19 cellular contexts compared by ENCODE assay signal in genomic region chr13:110392510-110393233, GRCh38.
DNase-seq lines count a peak whose midpoint lies in the region; ATAC-seq, FAIRE-seq and TF ChIP-seq lines count a peak whose summit lies in the region.
"Had no signal": no experiment of that assay in that cellular context is flagged by ENCODE, and none has a peak within 500 bp of the region (broad histone marks: within the 10 kb centered on the region; RNA-seq: fewer than 3 reads in every experiment).

No MANE protein-coding gene starts in this region.

- peaks cover 17% of the 10 kb centered on the region for H3K36me3 ChIP-seq in SJSA1
- peaks cover 0 to 7% (median 3%) of the 10 kb centered on the region in 4 donors for H3K36me3 ChIP-seq in esophagus muscularis mucosa
- no peaks in the 10 kb centered on the region for H3K36me3 ChIP-seq in neural progenitor cell

- peak overlapping the region; percentile 21 for H3K27ac Mint-ChIP-seq in neural progenitor cell

- H3K27me3 Mint-ChIP-seq in neural progenitor cell (ENCODE audit: insufficient read depth, low read depth): peaks cover 6% of the 10 kb centered on the region

- H3K27ac ChIP-seq in SJSA1 (peak overlapping the region; percentile 99), esophagus muscularis mucosa (replicated peaks in 1 of 4) (peak overlapping the region; percentile 87 to 95 (median 91)), neural progenitor cell (no peak overlapping the region)

- no peaks in the 10 kb centered on the region for H3F3A ChIP-seq in neural progenitor cell (ENCODE audit: low read depth)

- TF ChIP-seq EP300 in esophagus muscularis mucosa (IDR thresholded peaks at IDR 0.05): no peak

- peaks cover 37% of the 10 kb centered on the region for H3K9me3 Mint-ChIP-seq in neural progenitor cell

- H3K9me3 ChIP-seq in SJSA1 (replicated peaks) (peaks cover 13% of the 10 kb centered on the region), esophagus muscularis mucosa (no peaks in the 10 kb centered on the region), neural progenitor cell (ENCODE audit: low read depth) (no peaks in the 10 kb centered on the region)

- H3K4me2 ChIP-seq in neural progenitor cell: no peak overlapping the region

- H3K4me1 Mint-ChIP-seq in neural progenitor cell: peaks cover 42% of the 10 kb centered on the region

- no peaks in the 10 kb centered on the region for H3K79me2 ChIP-seq in neural progenitor cell (ENCODE audit: low read depth)

- WGBS in esophagus muscularis mucosa: 61% methylated on average over 7 of the region's 7 CpGs

- no peaks in the 10 kb centered on the region for H4K20me1 ChIP-seq in neural progenitor cell (ENCODE audit: low read depth)

- DNase-seq in AG20443 (ENCODE audit: low spot score) (peak; percentile 39), SJSA1 (ENCODE audit: low read depth in 1 of 2, low spot score in 2 of 2) (peak in 1 of 2 experiments; percentile 90), esophagus muscularis mucosa (ENCODE audit: extremely low spot score) (no peak), neural progenitor cell (ENCODE audit: low spot score) (no peak), GM12891 (ENCODE audit: insufficient read length, low spot score) (no peak), ecto neural progenitor cell (ENCODE audit: low spot score) (no peak)
- no peak for DNase-seq in stimulated activated CD8-positive, alpha-beta memory T cell treated with anti-CD3 and anti-CD28 coated beads, Interleukin-4, amount 100 ng/mL, for 48 hours
- DNase-seq: activated T-cell treated with anti-CD3 and anti-CD28 coated beads, Interleukin-2, amount 50 U/mL, for 48 hours; AML-193; caudate nucleus; DMS153; NCI-H1417 treated with DMSO at 0.1 percent for 48 hours; NCI-H69; occipital lobe; SIG-M5 had no signal

- no peak overlapping the region for H3K4me3 ChIP-seq in SJSA1
- H3K4me3 ChIP-seq in esophagus muscularis mucosa: no peak overlapping the region
- no peak overlapping the region for H3K4me3 ChIP-seq in neural progenitor cell

- H3K4me1 ChIP-seq in SJSA1 (replicated peaks) (peaks cover 95% of the 10 kb centered on the region), esophagus muscularis mucosa (peaks cover 61 to 92% (median 91%) of the 10 kb centered on the region in 4 donors), neural progenitor cell (no peaks in the 10 kb centered on the region)

- intact Hi-C loops in esophagus muscularis mucosa (cut with DNase I): no loop called here

- no peak overlapping the region for H3K9ac ChIP-seq in neural progenitor cell

- no peak for ATAC-seq in HG03460 (IDR thresholded peaks at IDR 0.05; ENCODE audit: unreplicated experiment)
- ATAC-seq: activated CD4-positive, CD25-positive, alpha-beta regulatory T cell treated with anti-CD3 and anti-CD28 coated beads, Interleukin-2, amount 50 U/mL, for 24 hours; esophagus mucosa had no signal

- no peak overlapping the region for H2AFZ ChIP-seq in neural progenitor cell (replicated peaks)

- peaks cover 50% of the 10 kb centered on the region for H3K36me3 Mint-ChIP-seq in neural progenitor cell

- TF ChIP-seq POLR2A in esophagus muscularis mucosa (IDR thresholded peaks at IDR 0.05; ENCODE audit: low read depth): no peak
- no peak for TF ChIP-seq POLR2A in GM12891 (IDR thresholded peaks at IDR 0.05; ENCODE audit: low read depth, low read length)

- FAIRE-seq in GM12891 (lab: Jason Lieb, UNC): no peak
- FAIRE-seq: GM19239 had no signal

- TF ChIP-seq CTCF in esophagus muscularis mucosa (IDR thresholded peaks at IDR 0.05): no peak
- TF ChIP-seq CTCF in neural progenitor cell (IDR thresholded peaks at IDR 0.05): no peak

- H3K4me3 Mint-ChIP-seq in neural progenitor cell: no peak overlapping the region

- H3K27me3 ChIP-seq in SJSA1 (replicated peaks) (no peaks in the 10 kb centered on the region), esophagus muscularis mucosa (no peaks in the 10 kb centered on the region), neural progenitor cell (no peaks in the 10 kb centered on the region)

TF ChIP-seq in GM12891, 5 proteins besides CTCF, POLR2A, EP300 and RAD21:
- no peak for TF ChIP-seq PAX5 (IDR thresholded peaks at IDR 0.05; ENCODE audit: insufficient read depth, low read length, severe bottlenecking)
- TF ChIP-seq POU2F2 (IDR thresholded peaks at IDR 0.05; ENCODE audit: low read depth, low read length): no peak
- TF ChIP-seq SPI1 (IDR thresholded peaks at IDR 0.05; ENCODE audit: low read depth, low read length): no peak
- no peak for TF ChIP-seq TAF1 (IDR thresholded peaks at IDR 0.05; ENCODE audit: low read depth, low read length)
- TF ChIP-seq POLR2AphosphoS5 (IDR thresholded peaks at IDR 0.05; ENCODE audit: low read depth, low read length): no peak
